Comparison of ENCODE assay signal across 17 cellular contexts in the genomic region with DNA sequence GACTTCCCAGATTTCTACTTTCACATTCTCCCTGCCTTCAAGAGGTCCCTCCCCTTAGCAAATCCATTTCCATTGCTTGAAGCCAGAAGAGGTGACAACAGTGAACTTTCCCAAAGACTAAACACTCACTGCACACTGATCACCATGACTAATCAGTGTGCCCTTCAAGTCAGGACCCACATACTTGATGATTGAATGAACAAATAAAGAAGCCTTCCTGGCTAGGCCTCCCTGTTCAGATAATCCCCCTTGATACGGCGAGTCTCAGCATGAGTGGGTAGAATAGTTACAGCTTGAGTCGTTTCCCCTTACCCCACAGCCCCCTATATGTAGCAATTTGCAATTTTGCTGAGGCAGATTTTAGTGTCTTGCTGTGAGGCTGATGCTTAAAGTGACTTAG.
DNase-seq lines count a peak whose midpoint lies in the region; ATAC-seq and TF ChIP-seq lines count a peak whose summit lies in the region.
"Had no signal": no experiment of that assay in that cellular context is flagged by ENCODE, and none has a peak within 500 bp of the region (broad histone marks: within the 10 kb centered on the region; RNA-seq: fewer than 3 reads in every experiment).

No MANE protein-coding gene starts in this region.

- BruUV-seq in IMR-90 (replicated peaks; lab: Mats Ljungman, UMichigan) (no TSS peak), Calu3 (replicated peaks; lab: Mats Ljungman, UMichigan) (no TSS peak)

- peak overlapping the region; percentile 28; the same call in 1 of the 3 replicates for H2BK15ac ChIP-seq in IMR-90 (ENCODE audit: low read depth, low read length)

- peaks cover 4% of the 10 kb centered on the region for H3K9me3 Mint-ChIP-seq in Calu3 (ENCODE audit: low read depth, unreplicated experiment)
- H3K9me3 Mint-ChIP-seq in T-cell, result no peaks in the 10 kb centered on the region

- peak overlapping the region; percentile 32; the same call in 1 of the 2 replicates for H2AK5ac ChIP-seq in IMR-90 (ENCODE audit: low read depth, low read length)

- H4K20me1 ChIP-seq in IMR-90 (ENCODE audit: insufficient read depth, low read length), result no peaks in the 10 kb centered on the region

- peak overlapping the region; percentile 17 for H3K4me2 ChIP-seq in IMR-90 (ENCODE audit: low read depth, low read length)

- intact Hi-C loops in IMR-90 (cut with micrococcal nuclease) (no loop called here), lower lobe of right lung (cut with DNase I) (no loop called here), Calu3 (cut with micrococcal nuclease; ENCODE audit: unreplicated experiment) (no loop called here)

- in situ Hi-C loops in IMR-90 (cut with MboI; ENCODE audit: low sequenced_read_pairs), result no loop called here

- no peaks in the 10 kb centered on the region for H3K36me3 Mint-ChIP-seq in Calu3 (ENCODE audit: insufficient read depth, unreplicated experiment)
- H3K36me3 Mint-ChIP-seq in T-helper 17 cell (ENCODE audit: low read depth), result peaks cover 2% of the 10 kb centered on the region
- H3K36me3 Mint-ChIP-seq in T-cell, result no peaks in the 10 kb centered on the region
- H3K36me3 Mint-ChIP-seq: activated CD8-positive, alpha-beta memory T cell treated with anti-CD3 and anti-CD28 coated beads, Interleukin-2, amount 10 ng/mL, durations not matched to agents 7 days and 5 days had no signal

- H3K9me3 ChIP-seq in IMR-90 (ENCODE audit: control insufficient read depth, insufficient read depth, low read length) (no peaks in the 10 kb centered on the region), lower lobe of right lung (no peaks in the 10 kb centered on the region), T-helper 17 cell (ENCODE audit: control insufficient read depth, low read length, poor library complexity, severe bottlenecking) (no peaks in the 10 kb centered on the region)
- H3K9me3 ChIP-seq: esophagus muscularis mucosa had no signal

- H3K9me1 ChIP-seq in IMR-90 (ENCODE audit: insufficient read depth, low read length), result peaks cover 25% of the 10 kb centered on the region

- H3K9ac ChIP-seq in IMR-90 (ENCODE audit: low read depth, low read length), result no peak overlapping the region
- H3K9ac ChIP-seq: parathyroid adenoma had no signal

- POLR2A ChIA-PET in IMR-90 (lab: Charles Lee; ENCODE audit: unreplicated experiment) (no interaction called here), T-cell (lab: Charles Lee) (no interaction called here)

- no peaks in the 10 kb centered on the region for H3K36me3 ChIP-seq in IMR-90 (ENCODE audit: control insufficient read depth, insufficient read depth, low read length)
- no peaks in the 10 kb centered on the region for H3K36me3 ChIP-seq in lower lobe of right lung
- H3K36me3 ChIP-seq: esophagus muscularis mucosa had no signal

- peak overlapping the region; percentile 79 for H3K4ac ChIP-seq in IMR-90 (ENCODE audit: low read depth, low read length)

- peak; percentile 68 for DNase-seq in AG08395 (ENCODE audit: low spot score)
- peak; percentile 95 for DNase-seq in IMR-90
- DNase-seq in cardiac fibroblast (ENCODE audit: low read depth in 2 of 2), result peak; percentile 50 to 51
- no peak for DNase-seq in lower lobe of right lung
- DNase-seq in cerebellar nuclear complex (lab: John Stamatoyannopoulos, UW), result no peak
- DNase-seq in Calu3, result no peak
- DNase-seq in T-helper 17 cell, result no peak
- DNase-seq in T-cell, result no peak
- DNase-seq: activated CD8-positive, alpha-beta memory T cell treated with anti-CD3 and anti-CD28 coated beads, Interleukin-2, amount 10 ng/mL, durations not matched to agents 7 days and 5 days; aorta; left colon; NCI-H1417 treated with DMSO at 0.1 percent for 48 hours; NK-92 treated with Interleukin-12 subunit alpha and Interleukin-12 subunit beta, amount 100 ng/mL, for 24 hours; stimulated activated CD4-positive, alpha-beta T cell treated with anti-CD3 and anti-CD28 coated beads, Interleukin-4, amount 100 ng/mL, for 4 hours; substantia nigra had no signal

- H3K4me1 ChIP-seq in IMR-90 (ENCODE audit: control insufficient read depth, insufficient read depth, low read length) (peaks cover 23% of the 10 kb centered on the region), lower lobe of right lung (no peaks in the 10 kb centered on the region)
- H3K4me1 ChIP-seq: esophagus muscularis mucosa, parathyroid adenoma had no signal

- H3K79me1 ChIP-seq in IMR-90 (ENCODE audit: low read depth in 1 of 2, low read length in 2 of 2), result peaks cover 0 to 3% of the 10 kb centered on the region in 2 experiments; a peak in 1 of 4 replicates

- peak overlapping the region; percentile 77 for H2BK120ac ChIP-seq in IMR-90 (ENCODE audit: low read depth, low read length)

- H2BK20ac ChIP-seq in IMR-90 (ENCODE audit: low read depth, low read length), result peak overlapping the region; percentile 82

- TF ChIP-seq POLR2A in IMR-90 (IDR thresholded peaks at IDR 0.05; ENCODE audit: low read depth, low read length), result no peak

- H3K27ac ChIP-seq in IMR-90 (ENCODE audit: insufficient read depth, low read length) (peak overlapping the region; percentile 30), lower lobe of right lung (no peak overlapping the region)
- H3K27ac ChIP-seq: esophagus muscularis mucosa, parathyroid adenoma had no signal

- 0 out of 2 replicates have a peak overlapping the region, but pooled peaks have one; percentile 43 for H3K23ac ChIP-seq in IMR-90 (ENCODE audit: low read depth, low read length)

- H3K27ac Mint-ChIP-seq in Calu3 (ENCODE audit: unreplicated experiment) (no peak overlapping the region), T-helper 17 cell (no peak overlapping the region), T-cell (no peak overlapping the region)
- H3K27ac Mint-ChIP-seq: activated CD8-positive, alpha-beta memory T cell treated with anti-CD3 and anti-CD28 coated beads, Interleukin-2, amount 10 ng/mL, durations not matched to agents 7 days and 5 days had no signal

- H3K27me3 Mint-ChIP-seq in Calu3 (ENCODE audit: unreplicated experiment) (peaks cover 63% of the 10 kb centered on the region), T-helper 17 cell (peaks cover 41% of the 10 kb centered on the region), T-cell (peaks cover 15 to 29% of the 10 kb centered on the region in 2 donors)

- peak overlapping the region; percentile 13; the same call in 1 of the 2 replicates for H3K18ac ChIP-seq in IMR-90 (ENCODE audit: low read depth, low read length)

- TF ChIP-seq CTCF in IMR-90 (conservative IDR thresholded peaks at IDR 0.05; ENCODE audit: low read depth, low read length) (no peak), cardiac fibroblast (IDR thresholded peaks at IDR 0.05; ENCODE audit: low read depth, low read length) (no peak), lower lobe of right lung (IDR thresholded peaks at IDR 0.05) (no peak), Calu3 (IDR thresholded peaks at IDR 0.05; ENCODE audit: unreplicated experiment) (no peak)

- peak overlapping the region; percentile 72 for H4K91ac ChIP-seq in IMR-90 (ENCODE audit: insufficient read depth, low read depth, low read length)

- dilution Hi-C loops in IMR-90 (cut with HindIII; ENCODE audit: low sequenced_read_pairs, unreplicated experiment), result no loop called here

- ATAC-seq in IMR-90 (ENCODE audit: low read depth), result peak; percentile 72
- ATAC-seq in lower lobe of right lung, result peak; percentile 14 to 61
- no peak for ATAC-seq in T-helper 17 cell
- no peak for ATAC-seq in T-cell (replicated peaks in 1 of 4)
- ATAC-seq: activated CD8-positive, alpha-beta memory T cell treated with anti-CD3 and anti-CD28 coated beads, Interleukin-2, amount 10 ng/mL, durations not matched to agents 7 days and 5 days; left colon had no signal

- peak overlapping the region; percentile 15 for H2AFZ ChIP-seq in IMR-90 (replicated peaks; ENCODE audit: low read length, poor library complexity)
- H2AFZ ChIP-seq: parathyroid adenoma had no signal

- peak overlapping the region; percentile 33; the same call in 1 of the 2 replicates for H4K5ac ChIP-seq in IMR-90 (ENCODE audit: low read depth, low read length)

- no CpG with 5 or more reads among the region's 3 CpGs for WGBS in IMR-90 (ENCODE audit: extremely low coverage in 2 of 2, insufficient read length in 1 of 2), 2 experiments

- H4K8ac ChIP-seq in IMR-90 (ENCODE audit: low read depth in 2 of 2, low read length in 2 of 2), result peak overlapping the region; percentile 5 to 78; a peak in 3 of 4 replicates

- H3K27me3 ChIP-seq in IMR-90 (ENCODE audit: control insufficient read depth, insufficient read depth, low read length) (no peaks in the 10 kb centered on the region), lower lobe of right lung (ENCODE audit: low read depth) (no peaks in the 10 kb centered on the region)
- H3K27me3 ChIP-seq: esophagus muscularis mucosa had no signal

- H2BK5ac ChIP-seq in IMR-90 (ENCODE audit: low read depth, low read length, poor library complexity, severe bottlenecking), result peak overlapping the region; percentile 90

- no peak for TF ChIP-seq RAD21 in IMR-90 (IDR thresholded peaks at IDR 0.05; ENCODE audit: low read length)

- H2AK9ac ChIP-seq in IMR-90 (replicated peaks; ENCODE audit: low read depth, low read length, poor library complexity), result peak overlapping the region; percentile 75

- H3K56ac ChIP-seq in IMR-90 (ENCODE audit: extremely low read depth, insufficient read depth, low read length), result peak overlapping the region; percentile 60

- H3K4me3 ChIP-seq in IMR-90 (ENCODE audit: insufficient read depth, low read depth, low read length) (no peak overlapping the region), cardiac fibroblast (replicated peaks in 1 of 2; ENCODE audit: low read depth in 2 of 2, low read length in 2 of 2) (no peak overlapping the region), lower lobe of right lung (no peak overlapping the region)
- H3K4me3 ChIP-seq: esophagus muscularis mucosa had no signal

- CTCF ChIA-PET in IMR-90 (lab: Yijun Ruan, JAX) (interaction anchor here (1.1 to 1.6 kb wide), 4 partner anchors 15 to 91 kb away, joined by 3 to 4 read pairs (median 3); no protein-coding TSS in a partner anchor), Calu3 (lab: Charles Lee) (no interaction called here), T-cell (lab: Charles Lee) (no interaction called here)

- H3K4me1 Mint-ChIP-seq in Calu3 (ENCODE audit: low read depth, unreplicated experiment) (no peaks in the 10 kb centered on the region), T-helper 17 cell (peaks cover 5% of the 10 kb centered on the region), T-cell (no peaks in the 10 kb centered on the region)
- H3K4me1 Mint-ChIP-seq: activated CD8-positive, alpha-beta memory T cell treated with anti-CD3 and anti-CD28 coated beads, Interleukin-2, amount 10 ng/mL, durations not matched to agents 7 days and 5 days had no signal

- H3K4me3 Mint-ChIP-seq in Calu3 (ENCODE audit: low read depth, unreplicated experiment), result no peak overlapping the region
- no peak overlapping the region for H3K4me3 Mint-ChIP-seq in T-helper 17 cell
- H3K4me3 Mint-ChIP-seq in T-cell, result no peak overlapping the region
- H3K4me3 Mint-ChIP-seq: activated CD8-positive, alpha-beta memory T cell treated with anti-CD3 and anti-CD28 coated beads, Interleukin-2, amount 10 ng/mL, durations not matched to agents 7 days and 5 days had no signal

- H3K14ac ChIP-seq in IMR-90 (replicated peaks; ENCODE audit: low read depth, low read length), result peak overlapping the region; percentile 65

TF ChIP-seq in IMR-90, 13 proteins besides CTCF, POLR2A, EP300 and RAD21 (continues in another document):
- TF ChIP-seq CEBPB (IDR thresholded peaks at IDR 0.05; ENCODE audit: low read depth, low read length) (peak; percentile 88), MAFK (IDR thresholded peaks at IDR 0.05; ENCODE audit: low read depth, low read length) (peak; percentile 82), FOS (IDR thresholded peaks at IDR 0.05; ENCODE audit: low read depth, low read length) (peak; percentile 68)

Comparison
In these comparisons a context has a peak if more than half of its experiments do, and no peak if none do; other contexts are left out.
1. DNase-seq: peak in AG08395 (single experiment), IMR-90 (single experiment) and cardiac fibroblast (2 of 2); none in lower lobe of right lung (single experiment), cerebellar nuclear complex (0 of 2), Calu3 (single experiment), T-helper 17 cell (0 of 3) and T-cell (0 of 34).
2. ATAC-seq: peak in IMR-90 (single experiment) and lower lobe of right lung (2 of 2); none in T-helper 17 cell (single experiment) and T-cell (0 of 4).